22 cellular contexts compared by ENCODE assay signal in the genomic region with DNA sequence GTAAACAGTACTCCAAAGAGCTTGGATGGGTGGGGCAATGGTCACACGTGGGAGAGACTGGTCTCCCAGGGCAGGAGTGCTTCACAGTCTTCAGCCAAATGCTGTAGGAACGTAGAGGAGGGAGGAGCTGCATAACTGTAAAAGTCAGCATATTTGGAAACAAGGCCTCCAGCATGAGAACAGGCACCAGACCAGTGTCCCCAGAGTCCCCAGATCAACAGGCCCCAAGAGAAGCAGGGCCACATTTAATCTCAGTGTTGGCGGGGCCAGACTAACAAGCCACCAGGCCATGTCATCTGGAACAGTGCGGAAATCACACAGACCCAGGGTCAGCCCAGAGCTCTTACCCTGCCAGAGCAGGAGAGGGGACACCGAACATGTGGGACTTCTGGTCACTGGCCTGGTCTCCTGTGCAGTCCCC.
DNase-seq lines count a peak whose midpoint lies in the region; ATAC-seq, FAIRE-seq and TF ChIP-seq lines count a peak whose summit lies in the region.
"Had no signal": no experiment of that assay in that cellular context is flagged by ENCODE, and none has a peak within 500 bp of the region (broad histone marks: within the 10 kb centered on the region; RNA-seq: fewer than 3 reads in every experiment).

No MANE protein-coding gene starts in this region.

- H3K79me2 ChIP-seq in astrocyte (ENCODE audit: insufficient read depth, low read length) = no peaks in the 10 kb centered on the region
- peaks cover 77% of the 10 kb centered on the region for H3K79me2 ChIP-seq in MM.1S (ENCODE audit: low read length)

- TF ChIP-seq RAD21 in A549 (conservative IDR thresholded peaks at IDR 0.05 in 1 of 2, IDR thresholded peaks at IDR 0.05 in 1 of 2) = no peak

- no peak overlapping the region for H2AFZ ChIP-seq in astrocyte (ENCODE audit: low read depth, low read length)
- H2AFZ ChIP-seq in MM.1S (ENCODE audit: low read length) = no peak overlapping the region

- no peaks in the 10 kb centered on the region for H3K9me2 ChIP-seq in MM.1S (replicated peaks; ENCODE audit: insufficient read depth, low read length)

- H3K36me3 ChIP-seq in astrocyte (ENCODE audit: insufficient read depth, low read length) (no peaks in the 10 kb centered on the region), MM.1S (replicated peaks; ENCODE audit: insufficient read depth, low read length) (peaks cover 19% of the 10 kb centered on the region; the same call in 1 of the 2 replicates)

- H3K4me1 Mint-ChIP-seq in astrocyte (ENCODE audit: low read depth, unreplicated experiment) = peaks cover 17% of the 10 kb centered on the region
- H3K4me1 Mint-ChIP-seq: CD8-positive, alpha-beta memory T cell; stimulated activated memory B cell treated with anti-CD40 and anti-IgM and Interleukin-4, amounts not matched to agents 10 μg/mL and 1 μg/mL and 100 μg/mL, for 72 hours had no signal

- ATAC-seq in A549 (no peak), left ventricle myocardium superior (peak; percentile 54), sciatic nerve (peak; percentile 11), GM21737 (IDR thresholded peaks at IDR 0.05; ENCODE audit: unreplicated experiment) (no peak)
- ATAC-seq: stimulated activated memory B cell treated with anti-CD40 and anti-IgM and Interleukin-4, amounts not matched to agents 10 μg/mL and 1 μg/mL and 100 μg/mL, for 72 hours had no signal

- H3K4me1 ChIP-seq in A549 (no peaks in the 10 kb centered on the region), astrocyte (ENCODE audit: insufficient read depth, low read length) (peaks cover 7% of the 10 kb centered on the region), MM.1S (ENCODE audit: low read length) (no peaks in the 10 kb centered on the region)
- H3K4me1 ChIP-seq: HAP-1 had no signal

- H3K27ac ChIP-seq in A549 = no peak overlapping the region
- no peak overlapping the region for H3K27ac ChIP-seq in astrocyte (ENCODE audit: low read depth, low read length)
- no peak overlapping the region for H3K27ac ChIP-seq in MM.1S (ENCODE audit: low read length)

- TF ChIP-seq CTCF in A549 (IDR thresholded peaks at IDR 0.05) (no peak), astrocyte (IDR thresholded peaks at IDR 0.05; ENCODE audit: insufficient read depth, low read depth, low read length) (no peak), MM.1S (IDR thresholded peaks at IDR 0.05; ENCODE audit: low read length) (no peak)

- H3K9ac ChIP-seq in astrocyte (ENCODE audit: low read length) (no peak overlapping the region), MM.1S (ENCODE audit: low read length) (no peak overlapping the region)

- WGBS in A549 (ENCODE audit: missing lambda C conversion rate) = 83% methylated on average over 5 of the region's 5 CpGs

- DNase-seq in A549 (ENCODE audit: low read depth in 1 of 2, low spot score in 1 of 2) = no peak
- no peak for DNase-seq in astrocyte (ENCODE audit: low read depth)
- no peak for DNase-seq in left ventricle myocardium superior
- peak; percentile 59 for DNase-seq in sciatic nerve (ENCODE audit: low spot score)
- DNase-seq in Ammon's horn (ENCODE audit: low spot score) = no peak
- DNase-seq in MM.1S = no peak
- no peak for DNase-seq in medulla oblongata (ENCODE audit: extremely low spot score)
- DNase-seq: activated CD4-positive, alpha-beta T cell treated with anti-CD3 and anti-CD28 coated beads, Interleukin-2, amount 10 ng/mL, durations not matched to agents 7 days and 5 days; activated naive CD4-positive, alpha-beta T cell treated with anti-CD3 and anti-CD28 coated beads, Interleukin-2, amount 50 U/mL, for 16 hours; CD8-positive, alpha-beta memory T cell; DMS79 treated with DMSO at 0.1 percent for 48 hours; dorsolateral prefrontal cortex; hypothalamus; NCI-H1436; NK-92 treated with Interleukin-12 subunit alpha and Interleukin-12 subunit beta, amount 100 ng/mL, for 24 hours; RPMI8226; stimulated activated CD4-positive, alpha-beta T cell treated with anti-CD3 and anti-CD28 coated beads, Interleukin-12 subunit alpha, Interleukin-12 subunit beta, amount 100 ng/mL, for 4 hours had no signal

- peaks cover 2% of the 10 kb centered on the region for H3K36me3 Mint-ChIP-seq in astrocyte (ENCODE audit: low read depth, unreplicated experiment)

- FAIRE-seq in A549 (lab: Jason Lieb, UNC) (no peak), astrocyte (lab: Jason Lieb, UNC) (no peak)
- FAIRE-seq: A204.1 had no signal

- TF ChIP-seq EP300 in A549 (IDR thresholded peaks at IDR 0.05) = no peak

- peak overlapping the region; percentile 34 for H3K27ac Mint-ChIP-seq in astrocyte (ENCODE audit: unreplicated experiment)
- H3K27ac Mint-ChIP-seq: activated CD4-positive, alpha-beta T cell treated with anti-CD3 and anti-CD28 coated beads, Interleukin-2, amount 10 ng/mL, durations not matched to agents 7 days and 5 days; stimulated activated memory B cell treated with anti-CD40 and anti-IgM and Interleukin-4, amounts not matched to agents 10 μg/mL and 1 μg/mL and 100 μg/mL, for 72 hours had no signal

- H3K4me2 ChIP-seq in A549 (no peak overlapping the region), astrocyte (ENCODE audit: low read length) (no peak overlapping the region), MM.1S (ENCODE audit: low read depth, low read length) (no peak overlapping the region)

- H4K20me1 ChIP-seq in astrocyte (ENCODE audit: insufficient read depth, low read length) (no peaks in the 10 kb centered on the region), MM.1S (ENCODE audit: insufficient read depth, low read length) (no peaks in the 10 kb centered on the region)

- H3K9me3 ChIP-seq in A549 (no peaks in the 10 kb centered on the region), astrocyte (ENCODE audit: insufficient read depth, low read depth, low read length) (no peaks in the 10 kb centered on the region), MM.1S (replicated peaks; ENCODE audit: insufficient read depth, low read length) (no peaks in the 10 kb centered on the region)
- H3K9me3 ChIP-seq: HAP-1 had no signal

- no peak for TF ChIP-seq POLR2A in A549 (IDR thresholded peaks at IDR 0.05; ENCODE audit: low read length)

- intact Hi-C loops in left ventricle myocardium superior (cut with micrococcal nuclease) (no loop called here), sciatic nerve (cut with DNase I) (no loop called here)

- H3K27me3 Mint-ChIP-seq in astrocyte (ENCODE audit: low read depth, unreplicated experiment) = no peaks in the 10 kb centered on the region
- H3K27me3 Mint-ChIP-seq: activated CD4-positive, alpha-beta T cell treated with anti-CD3 and anti-CD28 coated beads, Interleukin-2, amount 10 ng/mL, durations not matched to agents 7 days and 5 days; CD8-positive, alpha-beta memory T cell; stimulated activated memory B cell treated with anti-CD40 and anti-IgM and Interleukin-4, amounts not matched to agents 10 μg/mL and 1 μg/mL and 100 μg/mL, for 72 hours had no signal

- CTCF ChIA-PET in A549 (lab: Yijun Ruan, JAX) = interaction anchor here (0.9 to 1.0 kb wide), 3 partner anchors 9 to 51 kb away, joined by 3 to 4 read pairs (median 3); no protein-coding TSS in a partner anchor

- POLR2A ChIA-PET in A549 (lab: Yijun Ruan, JAX) = no interaction called here

- H3K27me3 ChIP-seq in astrocyte (ENCODE audit: insufficient read depth, low read length) = no peaks in the 10 kb centered on the region
- H3K27me3 ChIP-seq in MM.1S (replicated peaks; ENCODE audit: insufficient read depth, low read length) = no peaks in the 10 kb centered on the region
- H3K27me3 ChIP-seq: dorsolateral prefrontal cortex had no signal

- H3K4me3 ChIP-seq in A549 (no peak overlapping the region), astrocyte (ENCODE audit: insufficient read depth, low read depth, low read length) (no peak overlapping the region), MM.1S (ENCODE audit: low read length) (no peak overlapping the region)
- H3K4me3 ChIP-seq: dorsolateral prefrontal cortex, HAP-1 had no signal

- H3F3A ChIP-seq in MM.1S (ENCODE audit: insufficient read depth, low read length) = no peaks in the 10 kb centered on the region

- no peaks in the 10 kb centered on the region for H3K9me3 Mint-ChIP-seq in astrocyte (ENCODE audit: unreplicated experiment)
- H3K9me3 Mint-ChIP-seq: activated CD4-positive, alpha-beta T cell treated with anti-CD3 and anti-CD28 coated beads, Interleukin-2, amount 10 ng/mL, durations not matched to agents 7 days and 5 days; brain; CD8-positive, alpha-beta memory T cell; stimulated activated memory B cell treated with anti-CD40 and anti-IgM and Interleukin-4, amounts not matched to agents 10 μg/mL and 1 μg/mL and 100 μg/mL, for 72 hours had no signal

- no peak overlapping the region for H3K4me3 Mint-ChIP-seq in astrocyte (ENCODE audit: unreplicated experiment)
- H3K4me3 Mint-ChIP-seq: activated CD4-positive, alpha-beta T cell treated with anti-CD3 and anti-CD28 coated beads, Interleukin-2, amount 10 ng/mL, durations not matched to agents 7 days and 5 days; brain; CD8-positive, alpha-beta memory T cell; stimulated activated memory B cell treated with anti-CD40 and anti-IgM and Interleukin-4, amounts not matched to agents 10 μg/mL and 1 μg/mL and 100 μg/mL, for 72 hours had no signal

TF ChIP-seq in A549, 52 proteins besides CTCF, POLR2A, EP300 and RAD21:
- TF ChIP-seq ZC3H11A (IDR thresholded peaks at IDR 0.05) = no peak
- TF ChIP-seq PHF8 (IDR thresholded peaks at IDR 0.05; ENCODE audit: borderline replicate concordance, low read depth) = no peak
- no peak for TF ChIP-seq BCL3 (IDR thresholded peaks at IDR 0.05)
- no peak for TF ChIP-seq EHMT2 (IDR thresholded peaks at IDR 0.05; ENCODE audit: low read depth)
- no peak for TF ChIP-seq CHD4 (IDR thresholded peaks at IDR 0.05; ENCODE audit: borderline replicate concordance)
- peak; percentile 16 for TF ChIP-seq MAFK (IDR thresholded peaks at IDR 0.05; ENCODE audit: partially characterized antibody)
- TF ChIP-seq NFE2L2 (conservative IDR thresholded peaks at IDR 0.05; ENCODE audit: low read length) = no peak
- TF ChIP-seq HOXA7 (CRISPR knock-in tag; IDR thresholded peaks at IDR 0.05) = no peak

Comparison
In these comparisons a context has a peak if more than half of its experiments do, and no peak if none do; other contexts are left out.
1. ATAC-seq: peak in left ventricle myocardium superior (single experiment) and sciatic nerve (single experiment); none in A549 (0 of 2) and GM21737 (single experiment).